In the genomic region with DNA sequence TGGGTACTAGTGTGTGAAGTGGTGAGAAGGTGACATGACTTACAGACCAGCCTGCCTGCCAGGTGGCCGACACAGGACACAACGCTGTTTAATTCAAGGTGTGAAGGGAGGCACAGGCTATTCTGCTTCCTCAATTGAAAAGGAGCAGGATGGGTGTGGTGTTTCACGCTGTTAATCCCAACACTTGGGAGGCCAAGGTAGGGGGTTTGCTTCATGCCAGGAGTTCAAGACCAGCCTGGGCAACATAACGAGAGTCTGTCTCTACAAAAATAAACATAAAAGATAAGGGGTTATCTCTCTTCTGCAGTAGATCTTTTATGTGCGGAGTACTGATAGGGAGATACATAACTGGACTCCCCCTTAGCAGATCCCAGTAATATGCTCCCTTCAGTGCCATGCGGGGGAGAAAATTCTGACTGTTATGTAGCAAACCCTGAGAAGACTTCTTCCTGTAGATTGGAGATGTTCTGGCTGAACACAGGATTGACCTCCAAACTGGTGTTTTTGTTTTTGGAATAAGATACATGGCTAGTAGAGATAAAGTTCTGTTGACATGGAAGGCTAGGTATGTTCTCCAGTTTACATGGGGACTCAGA, we compare ENCODE assay signal across 23 cellular contexts.
"Had no signal": no experiment of that assay in that cellular context is flagged by ENCODE, and none has a peak within 500 bp of the region (broad histone marks: within the 10 kb centered on the region; RNA-seq: fewer than 3 reads in every experiment).

No MANE protein-coding gene starts in this region.

- DNase-seq: activated CD4-positive, alpha-beta memory T cell treated with anti-CD3 and anti-CD28 coated beads, Interleukin-2, amount 10 ng/mL, durations not matched to agents 7 days and 5 days; activated CD4-positive, alpha-beta T cell treated with anti-CD3 and anti-CD28 coated beads for 4 hours; activated CD8-positive, alpha-beta memory T cell treated with anti-CD3 and anti-CD28 coated beads, Interleukin-2, amount 10 ng/mL, durations not matched to agents 7 days and 5 days; activated naive CD4-positive, alpha-beta T cell; activated naive CD8-positive, alpha-beta T cell treated with anti-CD3 and anti-CD28 coated beads, Interleukin-2, amount 10 ng/mL, durations not matched to agents 7 days and 5 days; activated T-cell treated with anti-CD3 and anti-CD28 coated beads, Interleukin-2, amount 50 U/mL, for 1 hour; anterior cingulate cortex; central memory CD4-positive, alpha-beta T cell; endodermal cell; foreskin melanocyte; hypothalamus; midbrain; ovary; stimulated activated CD4-positive, alpha-beta T cell treated with anti-CD3 and anti-CD28 coated beads, Interleukin-4, amount 100 ng/mL, for 24 hours had no signal

- H3K4me2 ChIP-seq: neural progenitor cell had no signal

- ATAC-seq: activated CD8-positive, alpha-beta memory T cell treated with anti-CD3 and anti-CD28 coated beads, Interleukin-2, amount 10 ng/mL, durations not matched to agents 7 days and 5 days; activated T-helper 17 cell treated with anti-CD3 and anti-CD28 coated beads, Interleukin-2, amount 50 U/mL, for 72 hours; left lobe of liver; stimulated activated memory B cell treated with anti-CD40 and anti-IgM and Interleukin-4, amounts not matched to agents 10 μg/mL and 1 μg/mL and 100 μg/mL, for 72 hours; WTC11 had no signal

- H3K36me3 ChIP-seq: neural progenitor cell, ovary, sigmoid colon, thoracic aorta had no signal

- H3K27ac ChIP-seq: neural progenitor cell, ovary, thoracic aorta had no signal

- H3K4me3 ChIP-seq: neural progenitor cell, ovary, sigmoid colon, thoracic aorta had no signal

- H3K9ac ChIP-seq: neural progenitor cell had no signal

- H3K27me3 ChIP-seq: neural progenitor cell, ovary, sigmoid colon had no signal

- H3K4me1 Mint-ChIP-seq: activated CD4-positive, alpha-beta memory T cell treated with anti-CD3 and anti-CD28 coated beads, Interleukin-2, amount 10 ng/mL, durations not matched to agents 7 days and 5 days; activated CD8-positive, alpha-beta memory T cell treated with anti-CD3 and anti-CD28 coated beads, Interleukin-2, amount 10 ng/mL, durations not matched to agents 7 days and 5 days; activated naive CD8-positive, alpha-beta T cell treated with anti-CD3 and anti-CD28 coated beads, Interleukin-2, amount 10 ng/mL, durations not matched to agents 7 days and 5 days had no signal

- H2AFZ ChIP-seq: neural progenitor cell had no signal

- H3K4me3 Mint-ChIP-seq: activated CD4-positive, alpha-beta memory T cell treated with anti-CD3 and anti-CD28 coated beads, Interleukin-2, amount 10 ng/mL, durations not matched to agents 7 days and 5 days; activated CD8-positive, alpha-beta memory T cell treated with anti-CD3 and anti-CD28 coated beads, Interleukin-2, amount 10 ng/mL, durations not matched to agents 7 days and 5 days; activated naive CD8-positive, alpha-beta T cell treated with anti-CD3 and anti-CD28 coated beads, Interleukin-2, amount 10 ng/mL, durations not matched to agents 7 days and 5 days; activated T-helper 17 cell treated with anti-CD3 and anti-CD28 coated beads, Interleukin-2, amount 50 U/mL, for 72 hours; brain; endodermal cell; neural progenitor cell; stimulated activated memory B cell treated with anti-CD40 and anti-IgM and Interleukin-4, amounts not matched to agents 10 μg/mL and 1 μg/mL and 100 μg/mL, for 72 hours; T-helper 1 cell treated with Interleukin-12 subunit alpha and Interleukin-12 subunit beta and Interleukin-4 antibody, amounts not matched to agents 30 μg/mL and 1 μg/mL, for 36 hours; WTC11 had no signal

- H3K36me3 Mint-ChIP-seq: activated CD8-positive, alpha-beta memory T cell treated with anti-CD3 and anti-CD28 coated beads, Interleukin-2, amount 10 ng/mL, durations not matched to agents 7 days and 5 days; brain; neural progenitor cell; stimulated activated memory B cell treated with anti-CD40 and anti-IgM and Interleukin-4, amounts not matched to agents 10 μg/mL and 1 μg/mL and 100 μg/mL, for 72 hours; WTC11 had no signal

- H3K27ac Mint-ChIP-seq: activated CD4-positive, alpha-beta memory T cell treated with anti-CD3 and anti-CD28 coated beads, Interleukin-2, amount 10 ng/mL, durations not matched to agents 7 days and 5 days; activated CD8-positive, alpha-beta memory T cell treated with anti-CD3 and anti-CD28 coated beads, Interleukin-2, amount 10 ng/mL, durations not matched to agents 7 days and 5 days; activated naive CD8-positive, alpha-beta T cell treated with anti-CD3 and anti-CD28 coated beads, Interleukin-2, amount 10 ng/mL, durations not matched to agents 7 days and 5 days; activated T-helper 17 cell treated with anti-CD3 and anti-CD28 coated beads, Interleukin-2, amount 50 U/mL, for 72 hours; endodermal cell; neural progenitor cell; stimulated activated memory B cell treated with anti-CD40 and anti-IgM and Interleukin-4, amounts not matched to agents 10 μg/mL and 1 μg/mL and 100 μg/mL, for 72 hours; T-helper 1 cell treated with Interleukin-12 subunit alpha and Interleukin-12 subunit beta and Interleukin-4 antibody, amounts not matched to agents 30 μg/mL and 1 μg/mL, for 36 hours; WTC11 had no signal

- H3K27me3 Mint-ChIP-seq: activated CD4-positive, alpha-beta memory T cell treated with anti-CD3 and anti-CD28 coated beads, Interleukin-2, amount 10 ng/mL, durations not matched to agents 7 days and 5 days; activated CD8-positive, alpha-beta memory T cell treated with anti-CD3 and anti-CD28 coated beads, Interleukin-2, amount 10 ng/mL, durations not matched to agents 7 days and 5 days; activated naive CD8-positive, alpha-beta T cell treated with anti-CD3 and anti-CD28 coated beads, Interleukin-2, amount 10 ng/mL, durations not matched to agents 7 days and 5 days; activated T-helper 17 cell treated with anti-CD3 and anti-CD28 coated beads, Interleukin-2, amount 50 U/mL, for 72 hours; brain; stimulated activated memory B cell treated with anti-CD40 and anti-IgM and Interleukin-4, amounts not matched to agents 10 μg/mL and 1 μg/mL and 100 μg/mL, for 72 hours had no signal

- H3K9me3 Mint-ChIP-seq: activated CD4-positive, alpha-beta memory T cell treated with anti-CD3 and anti-CD28 coated beads, Interleukin-2, amount 10 ng/mL, durations not matched to agents 7 days and 5 days; activated naive CD8-positive, alpha-beta T cell treated with anti-CD3 and anti-CD28 coated beads, Interleukin-2, amount 10 ng/mL, durations not matched to agents 7 days and 5 days; activated T-helper 17 cell treated with anti-CD3 and anti-CD28 coated beads, Interleukin-2, amount 50 U/mL, for 72 hours; brain; endodermal cell; neural progenitor cell; stimulated activated memory B cell treated with anti-CD40 and anti-IgM and Interleukin-4, amounts not matched to agents 10 μg/mL and 1 μg/mL and 100 μg/mL, for 72 hours; T-helper 1 cell treated with Interleukin-12 subunit alpha and Interleukin-12 subunit beta and Interleukin-4 antibody, amounts not matched to agents 30 μg/mL and 1 μg/mL, for 36 hours; WTC11 had no signal

- H3K9me3 ChIP-seq: ovary, sigmoid colon, thoracic aorta had no signal
